ENCODE assay signal across 24 cellular contexts in genomic region chr11:19816040-19816439, GRCh38.
DNase-seq lines count a peak whose midpoint lies in the region; ATAC-seq and TF ChIP-seq lines count a peak whose summit lies in the region.
"Had no signal": no experiment of that assay in that cellular context is flagged by ENCODE, and none has a peak within 500 bp of the region (broad histone marks: within the 10 kb centered on the region; RNA-seq: fewer than 3 reads in every experiment).

No MANE protein-coding gene starts in this region.

- TF ChIP-seq POLR2A in heart left ventricle (IDR thresholded peaks at IDR 0.05): no peak

- WGBS in heart left ventricle, 4 donors: 47 to 69% (median 64%) methylated on average over 10 of the region's 10 CpGs

- H3K27ac ChIP-seq in heart left ventricle: no peak overlapping the region
- H3K27ac ChIP-seq: hepatocyte, SJCRH30, VCaP had no signal

- H3K4me1 Mint-ChIP-seq in neural crest cell: peaks cover 28% of the 10 kb centered on the region
- H3K4me1 Mint-ChIP-seq: stimulated activated naive B cell treated with anti-CD40 and anti-IgM and Interleukin-4, amounts not matched to agents 10 μg/mL and 1 μg/mL and 100 μg/mL, for 72 hours had no signal

- peaks cover 2% of the 10 kb centered on the region for H3K36me3 Mint-ChIP-seq in neural crest cell (ENCODE audit: low read depth)
- H3K36me3 Mint-ChIP-seq: stimulated activated naive B cell treated with anti-CD40 and anti-IgM and Interleukin-4, amounts not matched to agents 10 μg/mL and 1 μg/mL and 100 μg/mL, for 72 hours had no signal

- no peaks in the 10 kb centered on the region for H3K27me3 ChIP-seq in heart left ventricle
- H3K27me3 ChIP-seq: BE2C, hepatocyte, SJCRH30 had no signal

- no peaks in the 10 kb centered on the region for H3K9me3 ChIP-seq in heart left ventricle
- H3K9me3 ChIP-seq: BE2C, SJCRH30 had no signal

- H3K4me1 ChIP-seq in heart left ventricle: peaks cover 0 to 69% (median 37%) of the 10 kb centered on the region in 12 donors
- H3K4me1 ChIP-seq: BE2C had no signal

- H3K9me3 Mint-ChIP-seq in neural crest cell: no peaks in the 10 kb centered on the region

- peak overlapping the region; percentile 8 for H3K27ac Mint-ChIP-seq in neural crest cell (ENCODE audit: unreplicated experiment)
- H3K27ac Mint-ChIP-seq: stimulated activated naive B cell treated with anti-CD40 and anti-IgM and Interleukin-4, amounts not matched to agents 10 μg/mL and 1 μg/mL and 100 μg/mL, for 72 hours; T-helper 17 cell; type B pancreatic cell had no signal

- no peaks in the 10 kb centered on the region for H3K27me3 Mint-ChIP-seq in neural crest cell (ENCODE audit: low read depth)
- H3K27me3 Mint-ChIP-seq: type B pancreatic cell had no signal

- no peak overlapping the region for H3K4me3 Mint-ChIP-seq in neural crest cell
- H3K4me3 Mint-ChIP-seq: stimulated activated naive B cell treated with anti-CD40 and anti-IgM and Interleukin-4, amounts not matched to agents 10 μg/mL and 1 μg/mL and 100 μg/mL, for 72 hours; T-helper 17 cell; type B pancreatic cell had no signal

- H3K36me3 ChIP-seq in heart left ventricle: no peaks in the 10 kb centered on the region
- H3K36me3 ChIP-seq: BE2C had no signal

- intact Hi-C loops in heart left ventricle (cut with DNase I): loop anchor here in 1 of 10 donors (5.0 kb wide), 1 partner anchor 86 kb away; no protein-coding TSS in a partner anchor

- DNase-seq in M059J (ENCODE audit: low read depth) (peak; percentile 91), epidermal melanocyte (ENCODE audit: insufficient read length, low spot score) (peak; percentile 41), neural crest cell (ENCODE audit: low read depth, low spot score) (no peak), cerebellum (ENCODE audit: low spot score) (no peak), heart left ventricle (no peak), GM19240 (ENCODE audit: insufficient read length, low spot score) (no peak)
- no peak for DNase-seq in activated CD4-positive, alpha-beta T cell treated with anti-CD3 and anti-CD28 coated beads for 4 hours
- DNase-seq: activated CD4-positive, alpha-beta T cell treated with anti-CD3 and anti-CD28 coated beads, Interleukin-2, amount 50 U/mL, for 48 hours; activated naive CD4-positive, alpha-beta T cell treated with Interleukin-2 at 50 U/mL for 16 hours; activated T-cell treated with anti-CD3 and anti-CD28 coated beads for 4 hours; BE2C; Calu3; cerebellar nuclear complex; IMR-90; NCI-H146; NCI-H774; SJCRH30; stimulated activated naive B cell treated with anti-CD40 and anti-IgM and Interleukin-4, amounts not matched to agents 10 μg/mL and 1 μg/mL and 100 μg/mL, for 72 hours; T-helper 17 cell had no signal

- no peak for ATAC-seq in heart left ventricle
- ATAC-seq: GM12878; HCT116; stimulated activated naive B cell treated with anti-CD40 and anti-IgM and Interleukin-4, amounts not matched to agents 10 μg/mL and 1 μg/mL and 100 μg/mL, for 72 hours; T-helper 17 cell had no signal

- no peak overlapping the region for H3K4me3 ChIP-seq in heart left ventricle
- H3K4me3 ChIP-seq: GM12878, hepatocyte, SJCRH30 had no signal

- TF ChIP-seq CTCF in neural crest cell (conservative IDR thresholded peaks at IDR 0.05) (no peak), heart left ventricle (IDR thresholded peaks at IDR 0.05) (no peak)

Comparison
In these comparisons a context has a peak if more than half of its experiments do, and no peak if none do; other contexts are left out.
1. DNase-seq: peak in M059J (single experiment) and epidermal melanocyte (single experiment); none in neural crest cell (single experiment), cerebellum (single experiment), heart left ventricle (0 of 5), GM19240 (single experiment) and activated CD4-positive, alpha-beta T cell treated with anti-CD3 and anti-CD28 coated beads for 4 hours (0 of 2).